In genomic region chr19:38647966-38648788, GRCh38 we compare ENCODE assay signal across 8 cellular contexts. TPM values are rescaled to one million over a fixed set of nuclear protein-coding genes. Genes with fewer than 3 reads are reported as not detected.
DNase-seq lines count a peak whose midpoint lies in the region; ATAC-seq and TF ChIP-seq lines count a peak whose summit lies in the region.

No MANE protein-coding gene starts in this region.

- H3K27me3 Mint-ChIP-seq in activated T-helper 17 cell treated with anti-CD3 and anti-CD28 coated beads, Interleukin-2, amount 50 U/mL, for 72 hours: no peaks in the 10 kb centered on the region

- no peak for TF ChIP-seq POLR2A in stomach (IDR thresholded peaks at IDR 0.05)

- H3K9me3 Mint-ChIP-seq in activated T-helper 17 cell treated with anti-CD3 and anti-CD28 coated beads, Interleukin-2, amount 50 U/mL, for 72 hours: no peaks in the 10 kb centered on the region

- peak overlapping the region; percentile 100 for H3K4me3 Mint-ChIP-seq in activated T-helper 17 cell treated with anti-CD3 and anti-CD28 coated beads, Interleukin-2, amount 50 U/mL, for 72 hours

- H3K27ac ChIP-seq in stomach: peak overlapping the region; percentile 95 to 99 (median 98)

- TF ChIP-seq CTCF in stomach (IDR thresholded peaks at IDR 0.05): no peak

- H3K27me3 ChIP-seq in stomach: no peaks in the 10 kb centered on the region

- peaks cover 21% of the 10 kb centered on the region for H3K4me1 Mint-ChIP-seq in activated T-helper 17 cell treated with anti-CD3 and anti-CD28 coated beads, Interleukin-2, amount 50 U/mL, for 72 hours

- H3K4me1 ChIP-seq in stomach: peaks cover 39 to 51% (median 45%) of the 10 kb centered on the region in 4 donors

- peak overlapping the region; percentile 98 for H3K27ac Mint-ChIP-seq in activated T-helper 17 cell treated with anti-CD3 and anti-CD28 coated beads, Interleukin-2, amount 50 U/mL, for 72 hours

- peaks cover 42% of the 10 kb centered on the region for H3K36me3 Mint-ChIP-seq in activated T-helper 17 cell treated with anti-CD3 and anti-CD28 coated beads, Interleukin-2, amount 50 U/mL, for 72 hours (ENCODE audit: low read depth)

- intact Hi-C loops in stomach (cut with DNase I; ENCODE audit: low total_unique reads): no loop called here

- WGBS in stomach, 5 donors: 0 to 1% (median 1%) methylated on average over 20 of the region's 20 CpGs

- DNase-seq in NCI-H82 (lab: John Stamatoyannopoulos, UW): peak; percentile 60
- DNase-seq in NCI-H82 treated with DMSO at 0.1 percent for 48 hours (lab: John Stamatoyannopoulos, UW; ENCODE audit: unreplicated experiment): no peak
- DNase-seq in stomach: no peak
- no peak for DNase-seq in NCI-H774 (lab: John Stamatoyannopoulos, UW)
- no peak for DNase-seq in DMS153 treated with DMSO at 0.1 percent for 48 hours (lab: John Stamatoyannopoulos, UW; ENCODE audit: unreplicated experiment)
- DNase-seq in central memory CD4-positive, alpha-beta T cell: no peak

- H3K36me3 ChIP-seq in stomach: no peaks in the 10 kb centered on the region

- H3K4me3 ChIP-seq in iPS-18c (ENCODE audit: insufficient read depth, low read depth, low read length): peak overlapping the region; percentile 95
- peak overlapping the region; percentile 83 to 100 (median 94) for H3K4me3 ChIP-seq in stomach

- ATAC-seq in activated T-helper 17 cell treated with anti-CD3 and anti-CD28 coated beads, Interleukin-2, amount 50 U/mL, for 72 hours (replicated peaks): no peak

- no peak for TF ChIP-seq EP300 in stomach (IDR thresholded peaks at IDR 0.05)

- H3K9me3 ChIP-seq in iPS-18c (ENCODE audit: control insufficient read depth, insufficient read depth, low read length): no peaks in the 10 kb centered on the region
- H3K9me3 ChIP-seq in stomach: no peaks in the 10 kb centered on the region

RNA-seq across cellular contexts. Expression of gene ACTN4, which starts 0.7 kb away (rescaled TPM):
- 100 to 1,000 TPM; 312 to 393 TPM for total RNA-seq in activated T-helper 17 cell treated with anti-CD3 and anti-CD28 coated beads, Interleukin-2, amount 50 U/mL, for 72 hours
- 100 to 1,000 TPM; 254 to 343 (median 319) TPM for total RNA-seq in stomach
- 10 to 100 TPM; 55.3 to 87.2 (median 75.0) TPM for polyA plus RNA-seq in stomach

RNA-seq across cellular contexts. Expression of gene EIF3K, which starts 29.2 kb away (rescaled TPM):
- total RNA-seq in activated T-helper 17 cell treated with anti-CD3 and anti-CD28 coated beads, Interleukin-2, amount 50 U/mL, for 72 hours: 100 to 1,000 TPM; 172 to 301 TPM
- 100 to 1,000 TPM; 203 to 889 (median 283) TPM for total RNA-seq in stomach
- polyA plus RNA-seq in stomach: 100 to 1,000 TPM; 347 to 495 (median 349) TPM

RNA-seq across cellular contexts. Expression of gene MAP4K1, which starts 30.4 kb away (rescaled TPM):
- total RNA-seq in activated T-helper 17 cell treated with anti-CD3 and anti-CD28 coated beads, Interleukin-2, amount 50 U/mL, for 72 hours: 100 to 1,000 TPM; 310 to 354 TPM
- 10 to 100 TPM in 1 of 5 donors, 1 to 10 TPM in 3, not detected in 1; 1.2 to 12.9 (median 5.2) TPM for total RNA-seq in stomach
- polyA plus RNA-seq in stomach: 1 to 10 TPM; 4.4 to 5.3 (median 5.0) TPM

Comparison
In these comparisons a context has a peak if more than half of its experiments do, and no peak if none do; other contexts are left out.
1. RNA of gene MAP4K1, which starts 30.4 kb away (total RNA-seq): 310 to 354 TPM in activated T-helper 17 cell treated with anti-CD3 and anti-CD28 coated beads, Interleukin-2, amount 50 U/mL, for 72 hours; 1.2 to 12.9 TPM in stomach; every median in the first group is over 10 times any median in the second.